ENCODE assay signal across 16 cellular contexts in the genomic region with DNA sequence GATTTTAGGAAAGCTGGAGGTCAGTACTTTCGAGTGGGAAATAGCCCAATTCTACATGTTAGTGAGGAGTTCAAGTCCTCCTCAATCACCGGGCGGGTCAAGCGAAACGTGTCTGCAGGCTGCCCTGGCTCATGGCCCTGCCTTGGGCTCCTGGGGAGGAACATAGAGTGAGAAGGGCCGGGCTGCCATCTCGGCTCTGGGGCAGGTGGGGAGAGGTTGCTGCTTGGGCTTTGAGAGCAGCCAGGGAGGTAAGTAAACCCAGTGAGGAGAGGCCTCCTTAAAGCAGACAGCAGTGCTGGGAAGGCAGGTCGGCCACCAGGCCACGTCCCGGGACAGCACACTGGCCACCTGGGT. TPM values are rescaled to one million over a fixed set of nuclear protein-coding genes. Genes with fewer than 3 reads are reported as not detected.
DNase-seq lines count a peak whose midpoint lies in the region; ATAC-seq, FAIRE-seq and TF ChIP-seq lines count a peak whose summit lies in the region.
"Had no signal": no experiment of that assay in that cellular context is flagged by ENCODE, and none has a peak within 500 bp of the region (broad histone marks: within the 10 kb centered on the region; RNA-seq: fewer than 3 reads in every experiment).

No MANE protein-coding gene starts in this region.

- H3K4me3 ChIP-seq in GM12878, result no peak overlapping the region
- no peak overlapping the region for H3K4me3 ChIP-seq in naive thymus-derived CD4-positive, alpha-beta T cell (ENCODE audit: low read length)

- no peak for TF ChIP-seq CTCF in CD14-positive monocyte (IDR thresholded peaks at IDR 0.05)
- TF ChIP-seq CTCF in GM12878 (IDR thresholded peaks at IDR 0.05 in 2 of 3, conservative IDR thresholded peaks at IDR 0.05 in 1 of 3; ENCODE audit: control insufficient read depth in 2 of 3, extremely low read depth in 1 of 3, insufficient read depth in 1 of 3, low read depth in 3 of 3, low read length in 3 of 3), result no peak

- SMC1A ChIA-PET in GM12878 (lab: Charles Lee; ENCODE audit: uncharacterized antibody, unreplicated experiment), result interaction anchor here (2.7 kb wide), 1 partner anchor 40 kb away, joined by 8 read pairs; no protein-coding TSS in a partner anchor

- H3K9ac ChIP-seq in GM12878 (ENCODE audit: control insufficient read depth, insufficient read depth, low read length), result no peak overlapping the region

- no peaks in the 10 kb centered on the region for H3K79me2 ChIP-seq in GM12878 (ENCODE audit: control insufficient read depth, insufficient read depth, low read length)

- no peak for DNase-seq in CD14-positive monocyte (ENCODE audit: low spot score)
- no peak for DNase-seq in GM12878 (ENCODE audit: low read depth, low spot score)
- no peak for DNase-seq in left lobe of liver (ENCODE audit: low spot score)
- no peak for DNase-seq in NCI-H774 (lab: John Stamatoyannopoulos, UW)
- no peak for DNase-seq in naive thymus-derived CD4-positive, alpha-beta T cell
- DNase-seq: BE2C; CD4-positive, CD25-positive, alpha-beta regulatory T cell; DMS 273 treated with DMSO at 0.1 percent for 48 hours; GOT3; H9 had no signal

- no peaks in the 10 kb centered on the region for H4K20me1 ChIP-seq in GM12878 (ENCODE audit: control insufficient read depth, insufficient read depth)

- H3K4me1 ChIP-seq in GM12878 (ENCODE audit: control insufficient read depth, insufficient read depth, low read length), result no peaks in the 10 kb centered on the region; the same call in 1 of the 2 replicates
- H3K4me1 ChIP-seq in naive thymus-derived CD4-positive, alpha-beta T cell (ENCODE audit: control insufficient read depth in 2 of 2, insufficient read depth in 2 of 2, low read length in 2 of 2), result no peaks in the 10 kb centered on the region
- H3K4me1 ChIP-seq: BE2C had no signal

- H3K9me3 Mint-ChIP-seq in CD14-positive monocyte, result no peaks in the 10 kb centered on the region
- no peaks in the 10 kb centered on the region for H3K9me3 Mint-ChIP-seq in stimulated activated memory B cell treated with anti-CD40 and anti-IgM and Interleukin-4, amounts not matched to agents 10 μg/mL and 1 μg/mL and 100 μg/mL, for 72 hours
- no peaks in the 10 kb centered on the region for H3K9me3 Mint-ChIP-seq in naive thymus-derived CD4-positive, alpha-beta T cell
- H3K9me3 Mint-ChIP-seq: CD4-positive, CD25-positive, alpha-beta regulatory T cell; H9 had no signal

- no peak for FAIRE-seq in GM12878 (lab: Jason Lieb, UNC)
- FAIRE-seq: A204.1, GM18507, HepG2, HTR-8/SVneo had no signal

- POLR2A ChIA-PET in GM12878 (lab: Charles Lee), result no interaction called here
- POLR2A ChIA-PET in naive thymus-derived CD4-positive, alpha-beta T cell (lab: Charles Lee), result interaction anchor here (1.3 to 2.4 kb wide), 2 partner anchors 29 to 36 kb away, joined by 5 to 11 read pairs; no protein-coding TSS in a partner anchor

- no peak overlapping the region for H2AFZ ChIP-seq in GM12878 (ENCODE audit: control insufficient read depth, low read depth, low read length)

- TF ChIP-seq EP300 in GM12878 (IDR thresholded peaks at IDR 0.05; ENCODE audit: borderline replicate concordance in 1 of 2, control insufficient read depth in 1 of 2, low read depth in 2 of 2, low read length in 2 of 2), result no peak

- no peaks in the 10 kb centered on the region for H3K27me3 ChIP-seq in GM12878 (replicated peaks in 1 of 2; ENCODE audit: control insufficient read depth in 2 of 2, insufficient read depth in 2 of 2, low read length in 1 of 2)
- H3K27me3 ChIP-seq in naive thymus-derived CD4-positive, alpha-beta T cell (ENCODE audit: control insufficient read depth in 2 of 2, insufficient read depth in 2 of 2, low read length in 2 of 2), result no peaks in the 10 kb centered on the region
- H3K27me3 ChIP-seq: BE2C had no signal

- intact Hi-C loops in CD14-positive monocyte (cut with micrococcal nuclease) (no loop called here), GM12878 (cut with micrococcal nuclease; ENCODE audit: unreplicated experiment) (no loop called here)
- intact Hi-C loops in naive thymus-derived CD4-positive, alpha-beta T cell (cut with micrococcal nuclease), result no loop called here

- 0 out of 2 replicates have a peak, but pooled peaks have one; percentile 26 for TF ChIP-seq POLR2A in GM12878 (IDR thresholded peaks at IDR 0.05; ENCODE audit: low read depth, low read length)

- CTCF ChIA-PET in GM12878 (lab: Yijun Ruan, JAX), result interaction anchor here (13.6 kb wide), 1 partner anchor 32 kb away, joined by 523 read pairs; a partner anchor contains a TSS
- CTCF ChIA-PET in naive thymus-derived CD4-positive, alpha-beta T cell (lab: Charles Lee), result interaction anchor here (2.9 kb wide), 1 partner anchor 40 kb away, joined by 10 read pairs; no protein-coding TSS in a partner anchor

- H3K4me1 Mint-ChIP-seq in CD14-positive monocyte, result peaks cover 18% of the 10 kb centered on the region
- peaks cover 4% of the 10 kb centered on the region for H3K4me1 Mint-ChIP-seq in stimulated activated memory B cell treated with anti-CD40 and anti-IgM and Interleukin-4, amounts not matched to agents 10 μg/mL and 1 μg/mL and 100 μg/mL, for 72 hours
- peaks cover 0 to 3% (median 0%) of the 10 kb centered on the region in 7 donors for H3K4me1 Mint-ChIP-seq in naive thymus-derived CD4-positive, alpha-beta T cell
- H3K4me1 Mint-ChIP-seq: H9 had no signal

- peaks cover 0 to 19% of the 10 kb centered on the region in 2 experiments; a peak in 3 of 4 replicates for H3K36me3 ChIP-seq in GM12878 (ENCODE audit: control insufficient read depth in 2 of 2, insufficient read depth in 2 of 2, low read length in 1 of 2)
- H3K36me3 ChIP-seq in naive thymus-derived CD4-positive, alpha-beta T cell (ENCODE audit: control insufficient read depth in 2 of 3, insufficient read depth in 3 of 3, low read length in 3 of 3), result peaks cover 0 to 49% (median 17%) of the 10 kb centered on the region in 3 experiments

- RAD21 ChIA-PET in GM12878 (lab: Charles Lee; ENCODE audit: unreplicated experiment), result no interaction called here

- 85% methylated on average over 10 of the region's 10 CpGs for WGBS in GM12878 (ENCODE audit: insufficient coverage, insufficient replicate concordance, low lambda C conversion rate, missing lambda C conversion rate)

- H3K4me2 ChIP-seq in GM12878 (ENCODE audit: control insufficient read depth, insufficient read depth), result no peak overlapping the region

- TF ChIP-seq RAD21 in GM12878 (IDR thresholded peaks at IDR 0.05; ENCODE audit: insufficient read depth, low read depth, low read length), result no peak

- H3K36me3 Mint-ChIP-seq in CD14-positive monocyte, result peaks cover 44 to 62% of the 10 kb centered on the region in 2 donors
- H3K36me3 Mint-ChIP-seq in stimulated activated memory B cell treated with anti-CD40 and anti-IgM and Interleukin-4, amounts not matched to agents 10 μg/mL and 1 μg/mL and 100 μg/mL, for 72 hours, result peaks cover 47% of the 10 kb centered on the region
- H3K36me3 Mint-ChIP-seq in naive thymus-derived CD4-positive, alpha-beta T cell, result peaks cover 7 to 30% (median 8%) of the 10 kb centered on the region in 5 donors

- in situ Hi-C loops in GM12878 (cut with MboI), result no loop called here

- H3K27ac Mint-ChIP-seq in CD14-positive monocyte, result peak overlapping the region in 5 of 7 donors; percentile 47 to 84 (median 81)
- peak overlapping the region; percentile 35 for H3K27ac Mint-ChIP-seq in stimulated activated memory B cell treated with anti-CD40 and anti-IgM and Interleukin-4, amounts not matched to agents 10 μg/mL and 1 μg/mL and 100 μg/mL, for 72 hours
- peak overlapping the region in 1 of 9 donors; percentile 0 for H3K27ac Mint-ChIP-seq in naive thymus-derived CD4-positive, alpha-beta T cell
- H3K27ac Mint-ChIP-seq: CD4-positive, CD25-positive, alpha-beta regulatory T cell had no signal

- BruUV-seq in GM12878 (replicated peaks; lab: Mats Ljungman, UMichigan), result no TSS peak

- H3K27me3 Mint-ChIP-seq in CD14-positive monocyte (ENCODE audit: low read depth in 3 of 3), result peaks cover 0 to 3% (median 1%) of the 10 kb centered on the region in 3 donors
- H3K27me3 Mint-ChIP-seq in stimulated activated memory B cell treated with anti-CD40 and anti-IgM and Interleukin-4, amounts not matched to agents 10 μg/mL and 1 μg/mL and 100 μg/mL, for 72 hours, result no peaks in the 10 kb centered on the region
- H3K27me3 Mint-ChIP-seq in naive thymus-derived CD4-positive, alpha-beta T cell, result no peaks in the 10 kb centered on the region

- H3K4me3 Mint-ChIP-seq in CD14-positive monocyte, result peak overlapping the region; percentile 3 to 76
- no peak overlapping the region for H3K4me3 Mint-ChIP-seq in stimulated activated memory B cell treated with anti-CD40 and anti-IgM and Interleukin-4, amounts not matched to agents 10 μg/mL and 1 μg/mL and 100 μg/mL, for 72 hours
- no peak overlapping the region for H3K4me3 Mint-ChIP-seq in naive thymus-derived CD4-positive, alpha-beta T cell
- H3K4me3 Mint-ChIP-seq: CD4-positive, CD25-positive, alpha-beta regulatory T cell; H9 had no signal

- no peaks in the 10 kb centered on the region for H3K9me3 ChIP-seq in GM12878 (replicated peaks; ENCODE audit: control insufficient read depth, insufficient read depth, low read length)
- no peaks in the 10 kb centered on the region for H3K9me3 ChIP-seq in naive thymus-derived CD4-positive, alpha-beta T cell (ENCODE audit: control insufficient read depth in 2 of 3, low read length in 3 of 3)
- H3K9me3 ChIP-seq: BE2C had no signal

- ATAC-seq in GM12878 (no peak), left lobe of liver (peak; percentile 18), HG03039 (IDR thresholded peaks at IDR 0.05; ENCODE audit: unreplicated experiment) (no peak)
- no peak for ATAC-seq in stimulated activated memory B cell treated with anti-CD40 and anti-IgM and Interleukin-4, amounts not matched to agents 10 μg/mL and 1 μg/mL and 100 μg/mL, for 72 hours
- ATAC-seq in naive thymus-derived CD4-positive, alpha-beta T cell, result no peak
- ATAC-seq: HepG2 had no signal

- no peak overlapping the region for H3K27ac ChIP-seq in GM12878 (ENCODE audit: control insufficient read depth, insufficient read depth)
- no peak overlapping the region for H3K27ac ChIP-seq in naive thymus-derived CD4-positive, alpha-beta T cell (ENCODE audit: low read depth, low read length)

RNA-seq across cellular contexts. Expression of a gene that starts 32.0 kb away (rescaled TPM):
- polyA plus RNA-seq in CD14-positive monocyte (1,000 to 10,000 TPM in 1 of 2 donors, 100 to 1,000 TPM in 1; 969 to 1,385 TPM), GM12878 (2011; rRNA removed) (1,270 and 1,666 TPM in 2 replicates), GM12878 (2014; fragmentation: Illumina TruSeq; extraction: Trizol) (973 and 1,123 TPM in 2 replicates), GM12878 (2014; fragmentation: Nextera tagmentation; extraction: Ambion mirVana) (1,000 to 10,000 TPM in 1 of 2 experiments, 100 to 1,000 TPM in 1; 785 to 1,214 TPM), GM12878 (2014; rRNA removed) (610 and 653 TPM in 2 replicates), GM12878 (2016; fragmentation: Nextera tagmentation; extraction: Ambion mirVana) (100 to 1,000 TPM; 866 to 909 TPM)
- total RNA-seq in GM12878 (2013; cell fraction: nucleolus; rRNA removed), result 329 and 366 TPM in 2 replicates
- total RNA-seq in GM12878 (2014; rRNA removed) (883 and 944 TPM in 2 replicates), GM12878 (2014; rRNA removed; fragmentation: Illumina TruSeq; extraction: Trizol) (816 and 821 TPM in 2 replicates), GM12878 (2021) (736 and 799 TPM in 2 replicates), left lobe of liver (436 TPM)
- 1,550 TPM for polyA plus RNA-seq in GM12878 (2011; ENCODE audit: low read depth)
- polyA plus RNA-seq in GM12878 (2011; cell fraction: cytosol; rRNA removed), result 1,638 and 1,774 TPM in 2 replicates
- polyA plus RNA-seq in GM12878 (2011; cell fraction: nucleus; rRNA removed), result 1,319 and 1,377 TPM in 2 replicates
- polyA plus RNA-seq in GM12878 (2012), result 962 and 1,441 TPM in 2 replicates
- 980 and 1,147 TPM in 2 replicates for polyA minus RNA-seq in GM12878 (2011; rRNA and poly(A)+ RNA removed)
- 232 and 279 TPM in 2 replicates for polyA minus RNA-seq in GM12878 (2011; cell fraction: cytosol; rRNA and poly(A)+ RNA removed)
- polyA minus RNA-seq in GM12878 (2011; cell fraction: nucleus; rRNA and poly(A)+ RNA removed), result 143 and 182 TPM in 2 replicates
- 1,000 to 10,000 TPM in 1 of 5 experiments, 100 to 1,000 TPM in 4; 753 to 1,510 (median 913) TPM for total RNA-seq in naive thymus-derived CD4-positive, alpha-beta T cell
- polyA plus RNA-seq in naive thymus-derived CD4-positive, alpha-beta T cell, result 1,000 to 10,000 TPM; 1,135 to 1,865 TPM

RNA-seq across cellular contexts. Expression of a gene that starts 42.5 kb away (rescaled TPM):
- polyA plus RNA-seq in CD14-positive monocyte (1 to 10 TPM; 1.4 to 1.8 TPM), GM12878 (2011; rRNA removed) (4.4 and 11.8 TPM in 2 replicates), GM12878 (2014; fragmentation: Illumina TruSeq; extraction: Trizol) (4.5 and 12.5 TPM in 2 replicates), GM12878 (2014; fragmentation: Nextera tagmentation; extraction: Ambion mirVana) (under 1 TPM; 0.21 to 0.84 TPM), GM12878 (2014; rRNA removed) (24.3 and 28.5 TPM in 2 replicates), GM12878 (2016; fragmentation: Nextera tagmentation; extraction: Ambion mirVana) (10 to 100 TPM; 29.9 to 31.5 TPM)
- total RNA-seq in GM12878 (2013; cell fraction: nucleolus; rRNA removed), result 51.4 and 67.6 TPM in 2 replicates
- total RNA-seq in GM12878 (2014; rRNA removed) (29.0 and 32.5 TPM in 2 replicates), GM12878 (2014; rRNA removed; fragmentation: Illumina TruSeq; extraction: Trizol) (12.8 and 15.5 TPM in 2 replicates), GM12878 (2021) (40.7 and 45.5 TPM in 2 replicates), left lobe of liver (6.3 TPM)
- polyA plus RNA-seq in GM12878 (2011; ENCODE audit: low read depth), result 6.4 TPM
- 12.9 and 16.4 TPM in 2 replicates for polyA plus RNA-seq in GM12878 (2011; cell fraction: cytosol; rRNA removed)
- 57.1 and 82.7 TPM in 2 replicates for polyA plus RNA-seq in GM12878 (2011; cell fraction: nucleus; rRNA removed)
- polyA plus RNA-seq in GM12878 (2012), result 16.8 and 20.4 TPM in 2 replicates
- polyA minus RNA-seq in GM12878 (2011; rRNA and poly(A)+ RNA removed), result 16.5 and 29.9 TPM in 2 replicates
- 13.2 and 14.7 TPM in 2 replicates for polyA minus RNA-seq in GM12878 (2011; cell fraction: cytosol; rRNA and poly(A)+ RNA removed)
- polyA minus RNA-seq in GM12878 (2011; cell fraction: nucleus; rRNA and poly(A)+ RNA removed), result 16.6 and 36.5 TPM in 2 replicates
- total RNA-seq in naive thymus-derived CD4-positive, alpha-beta T cell, result 10 to 100 TPM; 24.8 to 36.6 (median 29.8) TPM
- polyA plus RNA-seq in naive thymus-derived CD4-positive, alpha-beta T cell, result 1 to 10 TPM; 3.4 to 5.0 TPM

RNA-seq across cellular contexts. Expression of a gene that starts 47.0 kb away (rescaled TPM):
- polyA plus RNA-seq in CD14-positive monocyte, result 1 to 10 TPM; 5.0 to 6.9 TPM
- 27.0 and 27.3 TPM in 2 replicates for total RNA-seq in GM12878 (2013; cell fraction: nucleolus; rRNA removed)
- total RNA-seq in GM12878 (2014; rRNA removed), result 29.3 and 31.7 TPM in 2 replicates
- 28.7 and 30.1 TPM in 2 replicates for total RNA-seq in GM12878 (2014; rRNA removed; fragmentation: Illumina TruSeq; extraction: Trizol)
- total RNA-seq in GM12878 (2021), result 33.3 and 37.0 TPM in 2 replicates
- polyA plus RNA-seq in GM12878 (2011; ENCODE audit: low read depth), result 8.5 TPM
- polyA plus RNA-seq in GM12878 (2011; rRNA removed), result 27.6 and 33.0 TPM in 2 replicates
- polyA plus RNA-seq in GM12878 (2011; cell fraction: cytosol; rRNA removed), result 21.9 and 24.3 TPM in 2 replicates
- 5.6 and 7.6 TPM in 2 replicates for polyA plus RNA-seq in GM12878 (2011; cell fraction: nucleus; rRNA removed)
- polyA plus RNA-seq in GM12878 (2012), result 14.7 and 17.3 TPM in 2 replicates
- polyA plus RNA-seq in GM12878 (2014; fragmentation: Illumina TruSeq; extraction: Trizol), result 30.3 and 31.9 TPM in 2 replicates
- polyA plus RNA-seq in GM12878 (2014; fragmentation: Nextera tagmentation; extraction: Ambion mirVana), result 10 to 100 TPM; 15.1 to 22.6 TPM
- polyA plus RNA-seq in GM12878 (2014; rRNA removed), result 24.3 and 24.6 TPM in 2 replicates
- 10 to 100 TPM; 11.5 to 33.5 TPM for polyA plus RNA-seq in GM12878 (2016; fragmentation: Nextera tagmentation; extraction: Ambion mirVana)
- 29.6 and 36.6 TPM in 2 replicates for polyA minus RNA-seq in GM12878 (2011; rRNA and poly(A)+ RNA removed)
- 18.6 and 20.7 TPM in 2 replicates for polyA minus RNA-seq in GM12878 (2011; cell fraction: cytosol; rRNA and poly(A)+ RNA removed)
- 3.6 and 8.3 TPM in 2 replicates for polyA minus RNA-seq in GM12878 (2011; cell fraction: nucleus; rRNA and poly(A)+ RNA removed)
- 7.4 TPM for total RNA-seq in left lobe of liver
- total RNA-seq in naive thymus-derived CD4-positive, alpha-beta T cell, result 10 to 100 TPM in 1 of 5 experiments, 1 to 10 TPM in 4; 3.5 to 19.8 (median 7.9) TPM
- polyA plus RNA-seq in naive thymus-derived CD4-positive, alpha-beta T cell, result 1 to 10 TPM; 2.7 to 3.2 TPM

Comparison
In these comparisons a context has a peak if more than half of its experiments do, and no peak if none do; other contexts are left out.
1. H3K4me3 Mint-ChIP-seq: peak in CD14-positive monocyte (2 of 2); none in stimulated activated memory B cell treated with anti-CD40 and anti-IgM and Interleukin-4, amounts not matched to agents 10 μg/mL and 1 μg/mL and 100 μg/mL, for 72 hours (single experiment) and naive thymus-derived CD4-positive, alpha-beta T cell (0 of 10).